Comparison of ENCODE assay signal across 1 cellular context in the genomic region with DNA sequence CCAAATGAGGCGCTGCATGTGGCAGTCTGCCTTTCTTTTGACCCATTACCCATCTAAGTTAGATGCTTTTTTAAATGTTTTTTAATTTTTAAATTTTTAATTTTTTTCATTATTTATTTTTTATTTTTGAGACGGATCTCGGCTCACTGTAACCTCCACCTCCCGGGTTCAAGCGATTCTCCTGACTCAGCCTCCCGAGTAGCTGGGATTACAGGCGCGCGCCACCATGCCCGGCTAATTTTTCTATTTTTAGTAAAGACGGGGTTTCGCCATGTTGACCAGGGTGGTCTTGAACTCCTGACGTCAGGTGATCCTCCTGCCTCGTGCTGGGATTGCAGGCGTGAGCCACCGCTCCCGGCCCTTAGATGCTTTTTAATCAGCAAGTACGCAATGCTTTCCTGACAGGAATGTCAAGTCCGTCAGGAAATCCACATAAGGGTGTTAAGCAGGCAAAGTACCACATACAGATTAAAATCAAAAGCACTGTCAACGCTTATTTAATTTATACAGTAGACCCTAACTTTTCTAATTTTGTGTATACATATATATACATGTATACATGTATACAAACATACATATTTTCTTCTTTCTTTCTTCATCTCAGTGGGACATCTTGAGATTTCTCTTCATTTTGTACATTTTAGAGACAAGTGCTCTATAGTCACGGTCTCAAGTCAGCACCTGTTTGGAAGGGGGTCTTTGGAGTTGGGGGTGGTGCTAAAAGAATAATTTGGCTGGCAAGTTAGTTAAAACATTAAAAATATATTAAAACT.
A peak's percentile ranks its signal among the peaks of the same experiment; 100 is the strongest.
TF ChIP-seq lines count a peak whose summit lies in the region.

No MANE protein-coding gene starts in this region.

TF ChIP-seq in WTC11, 78 proteins besides CTCF, POLR2A, EP300 and RAD21 (continued from another document):
- TF ChIP-seq, protein P1, sequence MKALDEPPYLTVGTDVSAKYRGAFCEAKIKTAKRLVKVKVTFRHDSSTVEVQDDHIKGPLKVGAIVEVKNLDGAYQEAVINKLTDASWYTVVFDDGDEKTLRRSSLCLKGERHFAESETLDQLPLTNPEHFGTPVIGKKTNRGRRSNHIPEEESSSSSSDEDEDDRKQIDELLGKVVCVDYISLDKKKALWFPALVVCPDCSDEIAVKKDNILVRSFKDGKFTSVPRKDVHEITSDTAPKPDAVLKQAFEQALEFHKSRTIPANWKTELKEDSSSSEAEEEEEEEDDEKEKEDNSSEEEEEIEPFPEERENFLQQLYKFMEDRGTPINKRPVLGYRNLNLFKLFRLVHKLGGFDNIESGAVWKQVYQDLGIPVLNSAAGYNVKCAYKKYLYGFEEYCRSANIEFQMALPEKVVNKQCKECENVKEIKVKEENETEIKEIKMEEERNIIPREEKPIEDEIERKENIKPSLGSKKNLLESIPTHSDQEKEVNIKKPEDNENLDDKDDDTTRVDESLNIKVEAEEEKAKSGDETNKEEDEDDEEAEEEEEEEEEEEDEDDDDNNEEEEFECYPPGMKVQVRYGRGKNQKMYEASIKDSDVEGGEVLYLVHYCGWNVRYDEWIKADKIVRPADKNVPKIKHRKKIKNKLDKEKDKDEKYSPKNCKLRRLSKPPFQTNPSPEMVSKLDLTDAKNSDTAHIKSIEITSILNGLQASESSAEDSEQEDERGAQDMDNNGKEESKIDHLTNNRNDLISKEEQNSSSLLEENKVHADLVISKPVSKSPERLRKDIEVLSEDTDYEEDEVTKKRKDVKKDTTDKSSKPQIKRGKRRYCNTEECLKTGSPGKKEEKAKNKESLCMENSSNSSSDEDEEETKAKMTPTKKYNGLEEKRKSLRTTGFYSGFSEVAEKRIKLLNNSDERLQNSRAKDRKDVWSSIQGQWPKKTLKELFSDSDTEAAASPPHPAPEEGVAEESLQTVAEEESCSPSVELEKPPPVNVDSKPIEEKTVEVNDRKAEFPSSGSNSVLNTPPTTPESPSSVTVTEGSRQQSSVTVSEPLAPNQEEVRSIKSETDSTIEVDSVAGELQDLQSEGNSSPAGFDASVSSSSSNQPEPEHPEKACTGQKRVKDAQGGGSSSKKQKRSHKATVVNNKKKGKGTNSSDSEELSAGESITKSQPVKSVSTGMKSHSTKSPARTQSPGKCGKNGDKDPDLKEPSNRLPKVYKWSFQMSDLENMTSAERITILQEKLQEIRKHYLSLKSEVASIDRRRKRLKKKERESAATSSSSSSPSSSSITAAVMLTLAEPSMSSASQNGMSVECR (CRISPR knock-in tag; IDR thresholded peaks at IDR 0.05; ENCODE audit: borderline replicate concordance): no peak
- TF ChIP-seq, protein P2, sequence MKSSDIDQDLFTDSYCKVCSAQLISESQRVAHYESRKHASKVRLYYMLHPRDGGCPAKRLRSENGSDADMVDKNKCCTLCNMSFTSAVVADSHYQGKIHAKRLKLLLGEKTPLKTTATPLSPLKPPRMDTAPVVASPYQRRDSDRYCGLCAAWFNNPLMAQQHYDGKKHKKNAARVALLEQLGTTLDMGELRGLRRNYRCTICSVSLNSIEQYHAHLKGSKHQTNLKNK (CRISPR knock-in tag; IDR thresholded peaks at IDR 0.05): no peak
- TF ChIP-seq GTF2I (CRISPR knock-in tag; conservative IDR thresholded peaks at IDR 0.05): peak; percentile 79
- TF ChIP-seq, protein P3, sequence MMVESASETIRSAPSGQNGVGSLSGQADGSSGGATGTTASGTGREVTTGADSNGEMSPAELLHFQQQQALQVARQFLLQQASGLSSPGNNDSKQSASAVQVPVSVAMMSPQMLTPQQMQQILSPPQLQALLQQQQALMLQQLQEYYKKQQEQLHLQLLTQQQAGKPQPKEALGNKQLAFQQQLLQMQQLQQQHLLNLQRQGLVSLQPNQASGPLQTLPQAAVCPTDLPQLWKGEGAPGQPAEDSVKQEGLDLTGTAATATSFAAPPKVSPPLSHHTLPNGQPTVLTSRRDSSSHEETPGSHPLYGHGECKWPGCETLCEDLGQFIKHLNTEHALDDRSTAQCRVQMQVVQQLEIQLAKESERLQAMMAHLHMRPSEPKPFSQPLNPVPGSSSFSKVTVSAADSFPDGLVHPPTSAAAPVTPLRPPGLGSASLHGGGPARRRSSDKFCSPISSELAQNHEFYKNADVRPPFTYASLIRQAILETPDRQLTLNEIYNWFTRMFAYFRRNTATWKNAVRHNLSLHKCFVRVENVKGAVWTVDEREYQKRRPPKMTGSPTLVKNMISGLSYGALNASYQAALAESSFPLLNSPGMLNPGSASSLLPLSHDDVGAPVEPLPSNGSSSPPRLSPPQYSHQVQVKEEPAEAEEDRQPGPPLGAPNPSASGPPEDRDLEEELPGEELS (CRISPR knock-in tag; IDR thresholded peaks at IDR 0.05): no peak
- no peak for TF ChIP-seq ZNF416 (CRISPR knock-in tag; IDR thresholded peaks at IDR 0.05)
- peak; percentile 84; the same call in 1 of the 2 replicates for TF ChIP-seq SOX15 (CRISPR knock-in tag; IDR thresholded peaks at IDR 0.05)
- TF ChIP-seq SP1 (CRISPR knock-in tag; conservative IDR thresholded peaks at IDR 0.05): no peak
- TF ChIP-seq KAT7 (CRISPR knock-in tag; IDR thresholded peaks at IDR 0.05; ENCODE audit: borderline replicate concordance): no peak
- no peak for TF ChIP-seq TEAD1 (CRISPR knock-in tag; IDR thresholded peaks at IDR 0.05)
- TF ChIP-seq ZNF396 (CRISPR knock-in tag; IDR thresholded peaks at IDR 0.05; ENCODE audit: borderline replicate concordance): no peak
- no peak for TF ChIP-seq IRF2 (CRISPR knock-in tag; IDR thresholded peaks at IDR 0.05; ENCODE audit: borderline replicate concordance, low read depth)
- TF ChIP-seq OVOL2 (CRISPR knock-in tag; IDR thresholded peaks at IDR 0.05; ENCODE audit: borderline replicate concordance): peak; percentile 93; the same call in 1 of the 2 replicates
- no peak for TF ChIP-seq JUN (CRISPR knock-in tag; IDR thresholded peaks at IDR 0.05)
